1 cellular context compared by ENCODE assay signal in genomic region chr16:69725480-69726312, GRCh38.
A peak's percentile ranks its signal among the peaks of the same experiment; 100 is the strongest.
TF ChIP-seq lines count a peak whose summit lies in the region.

No MANE protein-coding gene starts in this region.

TF ChIP-seq in K562, 482 proteins besides CTCF, POLR2A, EP300 and RAD21 (continued from another document and continues in another):
- TF ChIP-seq FOXO4 (CRISPR knock-in tag; IDR thresholded peaks at IDR 0.05) (no peak), ZBTB11 (CRISPR knock-in tag; IDR thresholded peaks at IDR 0.05) (no peak), CREB1 (IDR thresholded peaks at IDR 0.05) (no peak), CREB1 (CRISPR knock-in tag; IDR thresholded peaks at IDR 0.05) (no peak), ILF3 (IDR thresholded peaks at IDR 0.05; ENCODE audit: borderline replicate concordance) (no peak), THRB (CRISPR knock-in tag; conservative IDR thresholded peaks at IDR 0.05) (no peak), SMARCA4 (IDR thresholded peaks at IDR 0.05) (peak; percentile 43; the same call in 1 of the 2 replicates), SMAD4 (CRISPR knock-in tag; conservative IDR thresholded peaks at IDR 0.05) (no peak), RBM25 (IDR thresholded peaks at IDR 0.05; ENCODE audit: low read depth, low read length, severe bottlenecking) (no peak), PTTG1 (tag; IDR thresholded peaks at IDR 0.05; ENCODE audit: low read depth) (no peak), RBM17 (IDR thresholded peaks at IDR 0.05; ENCODE audit: borderline replicate concordance, low read depth, low read length) (no peak), ZKSCAN8 (CRISPR knock-in tag; IDR thresholded peaks at IDR 0.05) (no peak), NFRKB (IDR thresholded peaks at IDR 0.05; ENCODE audit: low read depth) (peak; percentile 84), ZNF280B (CRISPR knock-in tag; IDR thresholded peaks at IDR 0.05) (no peak), SUPT5H (IDR thresholded peaks at IDR 0.05) (no peak), PREB (CRISPR knock-in tag; IDR thresholded peaks at IDR 0.05) (no peak), ZNF79 (CRISPR knock-in tag; IDR thresholded peaks at IDR 0.05; ENCODE audit: low read depth) (no peak), NRF1 (conservative IDR thresholded peaks at IDR 0.05 in 1 of 2, IDR thresholded peaks at IDR 0.05 in 1 of 2) (0 out of 4 replicates have a peak, but pooled peaks of 1 of the 2 experiments have one; percentile 13), SAFB (IDR thresholded peaks at IDR 0.05; ENCODE audit: borderline replicate concordance, low read depth, low read length) (0 out of 2 replicates have a peak, but pooled peaks have one; percentile 52), CBX3 (IDR thresholded peaks at IDR 0.05; ENCODE audit: borderline replicate concordance in 1 of 2, low read length in 2 of 2) (no peak), MYNN (IDR thresholded peaks at IDR 0.05) (no peak), MYNN (CRISPR knock-in tag; IDR thresholded peaks at IDR 0.05) (no peak), ZNF551 (CRISPR knock-in tag; IDR thresholded peaks at IDR 0.05) (no peak), CHD1 (IDR thresholded peaks at IDR 0.05; ENCODE audit: low read length) (peak; percentile 37), POLR2B (IDR thresholded peaks at IDR 0.05; ENCODE audit: low read depth, partially characterized antibody) (no peak), FOS (IDR thresholded peaks at IDR 0.05; ENCODE audit: extremely low read depth, insufficient read length) (no peak), MLLT1 (IDR thresholded peaks at IDR 0.05) (peak; percentile 28 to 56; a peak in 2 of 4 replicates), MXD1 (CRISPR knock-in tag; IDR thresholded peaks at IDR 0.05; ENCODE audit: borderline replicate concordance, poor library complexity, severe bottlenecking) (no peak), MCM3 (IDR thresholded peaks at IDR 0.05) (no peak), CBX1 (IDR thresholded peaks at IDR 0.05; ENCODE audit: low read depth) (no peak), ETV1 (tag; conservative IDR thresholded peaks at IDR 0.05; ENCODE audit: low read depth) (peak; percentile 50), FOXM1 (IDR thresholded peaks at IDR 0.05; ENCODE audit: low read depth) (no peak; the same call in 1 of the 2 replicates), FOXM1 (CRISPR knock-in tag; IDR thresholded peaks at IDR 0.05; ENCODE audit: low read depth) (no peak), ZNF134 (CRISPR knock-in tag; conservative IDR thresholded peaks at IDR 0.05) (no peak), CXXC5 (CRISPR knock-in tag; IDR thresholded peaks at IDR 0.05) (peak; percentile 17), GABPB1 (CRISPR knock-in tag; IDR thresholded peaks at IDR 0.05) (no peak), YY1 (IDR thresholded peaks at IDR 0.05; ENCODE audit: borderline replicate concordance in 1 of 3, control insufficient read depth in 1 of 3, extremely low read depth in 1 of 3, insufficient read depth in 3 of 3, insufficient read length in 1 of 3, insufficient replicate concordance in 2 of 3, low read depth in 1 of 3, low read length in 2 of 3) (peak in 1 of 3 experiments; percentile 57), BCOR (IDR thresholded peaks at IDR 0.05) (no peak), CEBPB (tag; IDR thresholded peaks at IDR 0.05) (no peak), MIER1 (IDR thresholded peaks at IDR 0.05; ENCODE audit: low read depth) (no peak), ATF4 (CRISPR knock-in tag; IDR thresholded peaks at IDR 0.05) (no peak), TRIM28 (IDR thresholded peaks at IDR 0.05) (no peak), PURB (CRISPR knock-in tag; IDR thresholded peaks at IDR 0.05; ENCODE audit: low read depth) (no peak), POLR3G (IDR thresholded peaks at IDR 0.05; ENCODE audit: extremely low read depth, insufficient read length, insufficient replicate concordance) (no peak), ZBTB2 (IDR thresholded peaks at IDR 0.05) (peak; percentile 45; the same call in 1 of the 2 replicates), DMBX1 (CRISPR knock-in tag; IDR thresholded peaks at IDR 0.05; ENCODE audit: borderline replicate concordance) (no peak), ZNF57 (CRISPR knock-in tag; IDR thresholded peaks at IDR 0.05) (no peak), ZNF253 (CRISPR knock-in tag; conservative IDR thresholded peaks at IDR 0.05) (no peak), THRA (IDR thresholded peaks at IDR 0.05) (no peak), CTBP1 (IDR thresholded peaks at IDR 0.05; ENCODE audit: borderline replicate concordance) (0 out of 2 replicates have a peak, but pooled peaks have one; percentile 10), SNAPC5 (CRISPR knock-in tag; IDR thresholded peaks at IDR 0.05) (no peak), MITF (IDR thresholded peaks at IDR 0.05) (no peak), CREM (IDR thresholded peaks at IDR 0.05; ENCODE audit: low read depth) (peak; percentile 40; the same call in 1 of the 2 replicates), NR2F6 (CRISPR knock-in tag; IDR thresholded peaks at IDR 0.05) (no peak), GATAD2B (IDR thresholded peaks at IDR 0.05; ENCODE audit: borderline replicate concordance) (peak; percentile 34; the same call in 1 of the 2 replicates), PHTF2 (CRISPR knock-in tag; IDR thresholded peaks at IDR 0.05) (no peak), ZFP36 (IDR thresholded peaks at IDR 0.05; ENCODE audit: low read depth, low read length, partially characterized antibody) (no peak)
